In genomic region chr11:68447015-68447801, GRCh38 we compare ENCODE assay signal across 8 cellular contexts. TPM values are rescaled to one million over a fixed set of nuclear protein-coding genes. Genes with fewer than 3 reads are reported as not detected.
DNase-seq lines count a peak whose midpoint lies in the region; ATAC-seq and TF ChIP-seq lines count a peak whose summit lies in the region.

No MANE protein-coding gene starts in this region.

- DNase-seq in COLO829 (ENCODE audit: low spot score) = peak; percentile 60
- peak; percentile 60 for DNase-seq in H4 (ENCODE audit: low spot score)
- peak; percentile 36 for DNase-seq in NCI-H460 (ENCODE audit: extremely low read depth, low read depth)
- DNase-seq in activated CD4-positive, alpha-beta T cell treated with anti-CD3 and anti-CD28 coated beads, Interleukin-2, amount 50 U/mL, for 24 hours (ENCODE audit: low read depth in 1 of 2, low spot score in 1 of 2) = peak; percentile 53 to 69
- DNase-seq in dedifferentiated amniotic fluid mesenchymal stem cell (ENCODE audit: extremely low spot score) = peak; percentile 54
- DNase-seq in lower leg skin (ENCODE audit: low spot score in 2 of 2) = peak; percentile 46 to 95
- peak; percentile 20 to 59 (median 56) for DNase-seq in stimulated activated CD4-positive, alpha-beta T cell treated with anti-CD3 and anti-CD28 coated beads, TNF-alpha, amount 100 ng/mL, for 1 hour (ENCODE audit: low read depth in 3 of 3, low spot score in 1 of 3)

- no peak overlapping the region for H3K4me3 ChIP-seq in lower leg skin (ENCODE audit: low read depth, poor library complexity, severe bottlenecking)

- no peak for TF ChIP-seq POLR2A in lower leg skin (IDR thresholded peaks at IDR 0.05)

- WGBS in lower leg skin, 2 donors = 45 to 52% methylated on average over 20 to 25 of the region's 25 CpGs

- ATAC-seq in HG03354 (IDR thresholded peaks at IDR 0.05; ENCODE audit: poor library complexity, severe bottlenecking, unreplicated experiment) = no peak

- intact Hi-C loops in lower leg skin (cut with DNase I; ENCODE audit: low total_unique reads) = no loop called here

- peak in 1 of 3 donors; percentile 55 for TF ChIP-seq CTCF in lower leg skin (IDR thresholded peaks at IDR 0.05)

RNA-seq across cellular contexts. Expression of gene PPP6R3, which starts 13.3 kb away (rescaled TPM):
- 60.7 and 82.5 TPM in 2 replicates for total RNA-seq in H4 (2014; rRNA removed; shearing (Covaris generic))
- 92.6 and 99.9 TPM in 2 replicates for total RNA-seq in NCI-H460 (2014; rRNA removed; shearing (Covaris generic))
- 74.2 and 82.2 TPM in 2 replicates for polyA plus RNA-seq in NCI-H460 (2014; cell fraction: nucleus; rRNA removed)
- 100 to 1,000 TPM in 1 of 4 donors, 10 to 100 TPM in 3; 74.2 to 119 (median 88.6) TPM for total RNA-seq in lower leg skin
